39 cellular contexts compared by ENCODE assay signal in genomic region chr1:205837380-205837970, GRCh38. TPM values are rescaled to one million over a fixed set of nuclear protein-coding genes. Genes with fewer than 3 reads are reported as not detected.
"Had no signal": no experiment of that assay in that cellular context is flagged by ENCODE, and none has a peak within 500 bp of the region (broad histone marks: within the 10 kb centered on the region; RNA-seq: fewer than 3 reads in every experiment).

No MANE protein-coding gene starts in this region.

- H3K36me3 ChIP-seq: adrenal gland, esophagus squamous epithelium, gastroesophageal sphincter, heart right ventricle had no signal

- H3K4me3 Mint-ChIP-seq: activated CD4-positive, alpha-beta memory T cell treated with anti-CD3 and anti-CD28 coated beads for 36 hours; activated CD4-positive, alpha-beta T cell treated with anti-CD3 and anti-CD28 coated beads for 36 hours; activated CD4-positive, alpha-beta T cell treated with anti-CD3 and anti-CD28 coated beads, Interleukin-2, amount 10 ng/mL, durations not matched to agents 24 days and 14 days; activated CD8-positive, alpha-beta memory T cell treated with anti-CD3 and anti-CD28 coated beads, Interleukin-2, amount 10 ng/mL, durations not matched to agents 7 days and 5 days; activated CD8-positive, alpha-beta T cell treated with anti-CD3 and anti-CD28 coated beads, Interleukin-2, amount 10 ng/mL, durations not matched to agents 7 days and 5 days; activated naive CD4-positive, alpha-beta T cell treated with anti-CD3 and anti-CD28 coated beads for 36 hours; activated naive CD4-positive, alpha-beta T cell treated with anti-CD3 and anti-CD28 coated beads, Interleukin-2, amount 50 U/mL, for 24 hours; activated naive CD8-positive, alpha-beta T cell treated with anti-CD3 and anti-CD28 coated beads for 36 hours; activated naive CD8-positive, alpha-beta T cell treated with anti-CD3 and anti-CD28 coated beads, Interleukin-2, amount 50 U/mL, for 24 hours; activated T-helper 1 cell treated with anti-CD3 and anti-CD28 coated beads, Interleukin-12 subunit alpha, Interleukin-12 subunit beta, Interleukin-2, Interleukin-4 antibody, amounts not matched to agents 30 ng/mL and 10 ng/mL and 1 ng/mL, durations not matched to agents 14 hours and 24 hours and 36 hours had no signal

- H3K27me3 Mint-ChIP-seq: activated CD4-positive, alpha-beta memory T cell treated with anti-CD3 and anti-CD28 coated beads for 36 hours; activated CD4-positive, alpha-beta T cell treated with anti-CD3 and anti-CD28 coated beads for 36 hours; activated CD8-positive, alpha-beta memory T cell treated with anti-CD3 and anti-CD28 coated beads, Interleukin-2, amount 10 ng/mL, durations not matched to agents 7 days and 5 days; activated naive CD4-positive, alpha-beta T cell treated with anti-CD3 and anti-CD28 coated beads, Interleukin-2, amount 50 U/mL, for 24 hours; activated naive CD8-positive, alpha-beta T cell treated with anti-CD3 and anti-CD28 coated beads for 36 hours; activated naive CD8-positive, alpha-beta T cell treated with anti-CD3 and anti-CD28 coated beads, Interleukin-2, amount 50 U/mL, for 24 hours had no signal

- H3K27me3 ChIP-seq: adrenal gland, body of pancreas, esophagus squamous epithelium, gastroesophageal sphincter, heart right ventricle had no signal

- DNase-seq: activated CD4-positive, alpha-beta memory T cell treated with anti-CD3 and anti-CD28 coated beads for 36 hours; activated CD4-positive, alpha-beta T cell treated with anti-CD3 and anti-CD28 coated beads for 36 hours; activated CD4-positive, alpha-beta T cell treated with anti-CD3 and anti-CD28 coated beads, Interleukin-2, amount 10 ng/mL, durations not matched to agents 24 days and 14 days; activated CD4-positive, CD25-positive, alpha-beta regulatory T cell; activated CD4-positive, CD25-positive, alpha-beta regulatory T cell treated with anti-CD3 and anti-CD28 coated beads, Interleukin-2, amount 50 U/mL, for 72 hours; activated CD8-positive, alpha-beta memory T cell treated with anti-CD3 and anti-CD28 coated beads, Interleukin-2, amount 10 ng/mL, durations not matched to agents 7 days and 5 days; activated CD8-positive, alpha-beta memory T cell treated with anti-CD3 and anti-CD28 coated beads, Interleukin-2, amount 50 U/mL, for 4 hours; activated CD8-positive, alpha-beta T cell treated with anti-CD3 and anti-CD28 coated beads, Interleukin-2, amount 10 ng/mL, durations not matched to agents 7 days and 5 days; activated effector memory CD4-positive, alpha-beta T cell treated with anti-CD3 and anti-CD28 coated beads, Interleukin-2, amount 50 U/mL, for 16 hours; activated naive CD4-positive, alpha-beta T cell treated with anti-CD3 and anti-CD28 coated beads for 36 hours; activated naive CD8-positive, alpha-beta T cell treated with anti-CD3 and anti-CD28 coated beads for 36 hours; activated naive CD8-positive, alpha-beta T cell treated with anti-CD3 and anti-CD28 coated beads, Interleukin-2, amount 50 U/mL, for 24 hours; activated T-cell treated with anti-CD3 and anti-CD28 coated beads, Interleukin-2, amount 50 U/mL, for 1 hour; activated T-cell treated with anti-CD3 and anti-CD28 coated beads, Interleukin-2, amount 50 U/mL, for 48 hours; adrenal gland; amygdala; aorta; body of pancreas; caudate nucleus; cortex of kidney; dermis blood vessel endothelial cell; effector CD8-positive, alpha-beta T cell; esophagus squamous epithelium; foreskin melanocyte; heart right ventricle; T-helper 2 cell had no signal

- H3K27ac ChIP-seq: adrenal gland, body of pancreas, epithelial cell of prostate, esophagus squamous epithelium, gastroesophageal sphincter, heart right ventricle had no signal

- H3K4me1 ChIP-seq: adrenal gland, esophagus squamous epithelium, gastroesophageal sphincter had no signal

- H3K4me3 ChIP-seq: adrenal gland, body of pancreas, esophagus squamous epithelium, gastroesophageal sphincter, heart right ventricle had no signal

- H3K9me3 ChIP-seq: adrenal gland, body of pancreas, esophagus squamous epithelium, gastroesophageal sphincter, heart right ventricle had no signal

- H3K27ac Mint-ChIP-seq: activated CD4-positive, alpha-beta memory T cell treated with anti-CD3 and anti-CD28 coated beads for 36 hours; activated CD4-positive, alpha-beta T cell treated with anti-CD3 and anti-CD28 coated beads, Interleukin-2, amount 10 ng/mL, durations not matched to agents 24 days and 14 days; activated CD8-positive, alpha-beta memory T cell treated with anti-CD3 and anti-CD28 coated beads, Interleukin-2, amount 10 ng/mL, durations not matched to agents 7 days and 5 days; activated CD8-positive, alpha-beta T cell treated with anti-CD3 and anti-CD28 coated beads, Interleukin-2, amount 10 ng/mL, durations not matched to agents 7 days and 5 days; activated naive CD4-positive, alpha-beta T cell treated with anti-CD3 and anti-CD28 coated beads for 36 hours; activated naive CD4-positive, alpha-beta T cell treated with anti-CD3 and anti-CD28 coated beads, Interleukin-2, amount 50 U/mL, for 24 hours; activated naive CD8-positive, alpha-beta T cell treated with anti-CD3 and anti-CD28 coated beads for 36 hours; activated naive CD8-positive, alpha-beta T cell treated with anti-CD3 and anti-CD28 coated beads, Interleukin-2, amount 50 U/mL, for 24 hours; activated T-helper 1 cell treated with anti-CD3 and anti-CD28 coated beads, Interleukin-12 subunit alpha, Interleukin-12 subunit beta, Interleukin-2, Interleukin-4 antibody, amounts not matched to agents 30 ng/mL and 10 ng/mL and 1 ng/mL, durations not matched to agents 14 hours and 24 hours and 36 hours; activated T-helper 2 cell treated with anti-CD3 and anti-CD28 coated beads, Interferon-gamma antibody, Interleukin-2, Interleukin-4, amounts not matched to agents 10 μg/mL and 5 μg/mL and 100 μg/mL, durations not matched to agents 14 hours and 24 hours and 36 hours had no signal

- H3K36me3 Mint-ChIP-seq: activated CD4-positive, alpha-beta memory T cell treated with anti-CD3 and anti-CD28 coated beads for 36 hours; activated CD8-positive, alpha-beta memory T cell treated with anti-CD3 and anti-CD28 coated beads, Interleukin-2, amount 10 ng/mL, durations not matched to agents 7 days and 5 days; activated naive CD8-positive, alpha-beta T cell treated with anti-CD3 and anti-CD28 coated beads for 36 hours had no signal

- ATAC-seq: activated CD4-positive, alpha-beta T cell treated with anti-CD3 and anti-CD28 coated beads for 36 hours; activated CD8-positive, alpha-beta memory T cell treated with anti-CD3 and anti-CD28 coated beads, Interleukin-2, amount 10 ng/mL, durations not matched to agents 7 days and 5 days; activated CD8-positive, alpha-beta T cell treated with anti-CD3 and anti-CD28 coated beads, Interleukin-2, amount 10 ng/mL, durations not matched to agents 7 days and 5 days; activated naive CD8-positive, alpha-beta T cell treated with anti-CD3 and anti-CD28 coated beads, Interleukin-2, amount 50 U/mL, for 24 hours; body of pancreas; gastroesophageal sphincter; heart right ventricle had no signal

- H3K4me1 Mint-ChIP-seq: activated CD4-positive, alpha-beta T cell treated with anti-CD3 and anti-CD28 coated beads for 36 hours; activated naive CD4-positive, alpha-beta T cell treated with anti-CD3 and anti-CD28 coated beads, Interleukin-2, amount 50 U/mL, for 24 hours; activated naive CD8-positive, alpha-beta T cell treated with anti-CD3 and anti-CD28 coated beads for 36 hours; activated naive CD8-positive, alpha-beta T cell treated with anti-CD3 and anti-CD28 coated beads, Interleukin-2, amount 50 U/mL, for 24 hours had no signal

- FAIRE-seq: colon, endometrium, endothelial cell of umbilical vein had no signal

RNA-seq across cellular contexts. Expression of gene PM20D1, which starts 12.5 kb away (rescaled TPM):
- total RNA-seq: chondrocyte, dermis blood vessel endothelial cell, endothelial cell of umbilical vein, fibroblast of lung, fibroblast of villous mesenchyme, glomerular endothelial cell had no signal
- polyA plus RNA-seq: esophagus, fibroblast of lung had no signal
